ENCODE assay signal across 10 cellular contexts in genomic region chr1:167095368-167095767, GRCh38.
DNase-seq lines count a peak whose midpoint lies in the region; TF ChIP-seq lines count a peak whose summit lies in the region.
"Had no signal": no experiment of that assay in that cellular context is flagged by ENCODE, and none has a peak within 500 bp of the region (broad histone marks: within the 10 kb centered on the region; RNA-seq: fewer than 3 reads in every experiment).

No MANE protein-coding gene starts in this region.

- H3K36me3 ChIP-seq in tibial artery = no peaks in the 10 kb centered on the region

- in situ Hi-C loops in GM13976 (cut with MboI; ENCODE audit: low sequenced_read_pairs, unreplicated experiment) = no loop called here

- H3K27ac ChIP-seq in tibial artery = no peak overlapping the region

- DNase-seq in NCI-H2196 (lab: John Stamatoyannopoulos, UW; ENCODE audit: unreplicated experiment) (peak; percentile 8), NCI-H2196 treated with DMSO at 0.1 percent for 48 hours (lab: John Stamatoyannopoulos, UW; ENCODE audit: unreplicated experiment) (no peak), NCI-H2171 (lab: John Stamatoyannopoulos, UW) (peak; percentile 10), choroid plexus epithelial cell (ENCODE audit: low read depth) (peak; percentile 83), skeletal muscle cell (ENCODE audit: low read depth) (peak; percentile 12), medulla oblongata (ENCODE audit: extremely low spot score) (no peak), tibial artery (no peak), GM13976 (ENCODE audit: low spot score) (no peak)
- DNase-seq: 8988T, NCI-H446 treated with DMSO at 0.1 percent for 48 hours had no signal

- no peak overlapping the region for H3K4me3 ChIP-seq in choroid plexus epithelial cell (ENCODE audit: low read depth, low read length)
- no peak overlapping the region for H3K4me3 ChIP-seq in skeletal muscle cell (ENCODE audit: low read depth, low read length)
- H3K4me3 ChIP-seq in tibial artery = peak overlapping the region in 1 of 2 donors; percentile 51

- peaks cover 0 to 23% (median 16%) of the 10 kb centered on the region in 4 donors for H3K4me1 ChIP-seq in tibial artery

- TF ChIP-seq CTCF in choroid plexus epithelial cell (conservative IDR thresholded peaks at IDR 0.05; ENCODE audit: low read depth, low read length) (no peak), tibial artery (IDR thresholded peaks at IDR 0.05) (no peak), GM13976 (IDR thresholded peaks at IDR 0.05; ENCODE audit: borderline replicate concordance, control extremely low read depth, extremely low read depth, insufficient read depth, missing control alignments) (no peak)

- no peaks in the 10 kb centered on the region for H3K9me3 ChIP-seq in tibial artery

- intact Hi-C loops in tibial artery (cut with DNase I; ENCODE audit: low total_unique reads) = no loop called here

- H3K27me3 ChIP-seq in tibial artery = no peaks in the 10 kb centered on the region

Comparison
In these comparisons a context has a peak if more than half of its experiments do, and no peak if none do; other contexts are left out.
1. DNase-seq: peak in NCI-H2196 (single experiment), NCI-H2171 (single experiment), choroid plexus epithelial cell (single experiment) and skeletal muscle cell (single experiment); none in NCI-H2196 treated with DMSO at 0.1 percent for 48 hours (single experiment), medulla oblongata (single experiment), tibial artery (0 of 2) and GM13976 (single experiment).